Comparison of ENCODE assay signal across 8 cellular contexts in genomic region chr4:42397635-42398447, GRCh38. TPM values are rescaled to one million over a fixed set of nuclear protein-coding genes. Genes with fewer than 3 reads are reported as not detected.
DNase-seq lines count a peak whose midpoint lies in the region; ATAC-seq, FAIRE-seq and TF ChIP-seq lines count a peak whose summit lies in the region.

No MANE protein-coding gene starts in this region.

- H3K9ac ChIP-seq in GM12878 (ENCODE audit: control insufficient read depth, insufficient read depth, low read length), result peak overlapping the region; percentile 42

- POLR2A ChIA-PET in GM12878 (lab: Charles Lee), result no interaction called here

- in situ Hi-C loops in GM12878 (cut with MboI), result no loop called here

- H3K4me1 Mint-ChIP-seq in stimulated activated naive CD8-positive, alpha-beta T cell treated with anti-CD3 and anti-CD28 coated beads, Interleukin-15, amount 100 ng/mL, for 72 hours, result peaks cover 32% of the 10 kb centered on the region

- RAD21 ChIA-PET in GM12878 (lab: Charles Lee; ENCODE audit: unreplicated experiment), result no interaction called here

- H3K4me3 Mint-ChIP-seq in stimulated activated naive CD8-positive, alpha-beta T cell treated with anti-CD3 and anti-CD28 coated beads, Interleukin-15, amount 100 ng/mL, for 72 hours, result peak overlapping the region; percentile 80 to 82

- ATAC-seq in GM21528 (IDR thresholded peaks at IDR 0.05; ENCODE audit: low FRiP score, unreplicated experiment) (peak; percentile 60), GM12878 (peak; percentile 57)
- peak; percentile 73 for ATAC-seq in stimulated activated naive CD8-positive, alpha-beta T cell treated with anti-CD3 and anti-CD28 coated beads, Interleukin-15, amount 100 ng/mL, for 72 hours

- no peaks in the 10 kb centered on the region for H4K20me1 ChIP-seq in GM12878 (ENCODE audit: control insufficient read depth, insufficient read depth)

- CTCF ChIA-PET in GM12878 (lab: Yijun Ruan, JAX), result no interaction called here

- H3K27me3 Mint-ChIP-seq in stimulated activated naive CD8-positive, alpha-beta T cell treated with anti-CD3 and anti-CD28 coated beads, Interleukin-15, amount 100 ng/mL, for 72 hours, result peaks cover 68% of the 10 kb centered on the region

- BruUV-seq in GM12878 (replicated peaks; lab: Mats Ljungman, UMichigan), result no TSS peak

- H3K9me3 ChIP-seq in GM12878 (replicated peaks; ENCODE audit: control insufficient read depth, insufficient read depth, low read length), result no peaks in the 10 kb centered on the region

- H3K27me3 ChIP-seq in GM12878 (replicated peaks in 1 of 2; ENCODE audit: control insufficient read depth in 2 of 2, insufficient read depth in 2 of 2, low read length in 1 of 2), result peaks cover 2 to 10% of the 10 kb centered on the region in 2 experiments

- peak overlapping the region; percentile 83 for H3K4me3 ChIP-seq in GM12878

- H3K4me2 ChIP-seq in GM12878 (ENCODE audit: control insufficient read depth, insufficient read depth), result peak overlapping the region; percentile 85

- DNase-seq in ELF-1 (ENCODE audit: low read depth, low spot score), result peak; percentile 66
- peak; percentile 50 for DNase-seq in KG1 (lab: John Stamatoyannopoulos, UW)
- DNase-seq in GM12878 (ENCODE audit: low read depth, low spot score), result no peak
- DNase-seq in kidney tubule cell (ENCODE audit: low spot score), result peak; percentile 53
- DNase-seq in stimulated activated naive CD8-positive, alpha-beta T cell treated with anti-CD3 and anti-CD28 coated beads, Interleukin-15, amount 100 ng/mL, for 72 hours, result peak; percentile 21 to 39
- DNase-seq in NCI-H1930 (lab: John Stamatoyannopoulos, UW), result no peak
- no peak for DNase-seq in midbrain (lab: John Stamatoyannopoulos, UW)

- no peak overlapping the region for H3K27ac ChIP-seq in GM12878 (ENCODE audit: control insufficient read depth, insufficient read depth)

- no peak for TF ChIP-seq CTCF in GM12878 (IDR thresholded peaks at IDR 0.05 in 2 of 3, conservative IDR thresholded peaks at IDR 0.05 in 1 of 3; ENCODE audit: control insufficient read depth in 2 of 3, extremely low read depth in 1 of 3, insufficient read depth in 1 of 3, low read depth in 3 of 3, low read length in 3 of 3)

- no peak overlapping the region for H3K27ac Mint-ChIP-seq in stimulated activated naive CD8-positive, alpha-beta T cell treated with anti-CD3 and anti-CD28 coated beads, Interleukin-15, amount 100 ng/mL, for 72 hours

- no peaks in the 10 kb centered on the region for H3K9me3 Mint-ChIP-seq in stimulated activated naive CD8-positive, alpha-beta T cell treated with anti-CD3 and anti-CD28 coated beads, Interleukin-15, amount 100 ng/mL, for 72 hours

- under 1% methylated on average over 73 of the region's 82 CpGs for WGBS in GM12878 (ENCODE audit: insufficient coverage, insufficient replicate concordance, low lambda C conversion rate, missing lambda C conversion rate)

- intact Hi-C loops in GM12878 (cut with micrococcal nuclease; ENCODE audit: unreplicated experiment), result loop anchor here (2.0 to 10.0 kb wide), 2 partner anchors 115 to 467 kb away; no protein-coding TSS in a partner anchor

- FAIRE-seq in GM12878 (lab: Jason Lieb, UNC), result no peak

- H3K79me2 ChIP-seq in GM12878 (ENCODE audit: control insufficient read depth, insufficient read depth, low read length), result no peaks in the 10 kb centered on the region

- peak; percentile 46; the same call in 1 of the 2 replicates for TF ChIP-seq POLR2A in GM12878 (IDR thresholded peaks at IDR 0.05; ENCODE audit: low read depth, low read length)

- H3K4me1 ChIP-seq in GM12878 (ENCODE audit: control insufficient read depth, insufficient read depth, low read length), result peaks cover 12% of the 10 kb centered on the region

- SMC1A ChIA-PET in GM12878 (lab: Charles Lee; ENCODE audit: uncharacterized antibody, unreplicated experiment), result no interaction called here

- no peak for TF ChIP-seq EP300 in GM12878 (IDR thresholded peaks at IDR 0.05; ENCODE audit: borderline replicate concordance in 1 of 2, control insufficient read depth in 1 of 2, low read depth in 2 of 2, low read length in 2 of 2)

- H3K36me3 ChIP-seq in GM12878 (ENCODE audit: control insufficient read depth in 2 of 2, insufficient read depth in 2 of 2, low read length in 1 of 2), result no peaks in the 10 kb centered on the region

- TF ChIP-seq RAD21 in GM12878 (IDR thresholded peaks at IDR 0.05; ENCODE audit: insufficient read depth, low read depth, low read length), result no peak

- H2AFZ ChIP-seq in GM12878 (ENCODE audit: control insufficient read depth, low read depth, low read length), result peak overlapping the region; percentile 54

TF ChIP-seq in GM12878, 131 proteins besides CTCF, POLR2A, EP300 and RAD21:
- TF ChIP-seq HDAC6 (IDR thresholded peaks at IDR 0.05; ENCODE audit: unreplicated experiment) (peak; percentile 96), STAT1 (conservative IDR thresholded peaks at IDR 0.05) (no peak)

RNA-seq across cellular contexts. Expression of gene SHISA3, which starts 0.6 kb away (rescaled TPM):
- total RNA-seq in GM12878 (2013; cell fraction: nucleolus; rRNA removed), result 0.19 TPM in 1 of 2 replicates, not detected in the other
- total RNA-seq in GM12878 (2014; rRNA removed) (4.4 and 4.9 TPM in 2 replicates), GM12878 (2014; rRNA removed; fragmentation: Illumina TruSeq; extraction: Trizol) (3.9 TPM in 2 replicates), GM12878 (2021) (6.3 and 6.6 TPM in 2 replicates)
- polyA plus RNA-seq in GM12878 (2011; ENCODE audit: low read depth), result 1.4 TPM
- polyA plus RNA-seq in GM12878 (2011; rRNA removed) (0.03 TPM in 1 of 2 replicates, not detected in the other), GM12878 (2014; fragmentation: Illumina TruSeq; extraction: Trizol) (3.7 and 4.1 TPM in 2 replicates), GM12878 (2014; fragmentation: Nextera tagmentation; extraction: Ambion mirVana) (1 to 10 TPM; 1.9 to 4.6 TPM), GM12878 (2014; rRNA removed) (5.5 and 7.2 TPM in 2 replicates), GM12878 (2016; fragmentation: Nextera tagmentation; extraction: Ambion mirVana) (1 to 10 TPM; 3.9 to 4.9 TPM)
- polyA plus RNA-seq in GM12878 (2011; cell fraction: cytosol; rRNA removed), result 0.04 TPM in 1 of 2 replicates, not detected in the other
- not detected in 2 replicates for polyA plus RNA-seq in GM12878 (2011; cell fraction: nucleus; rRNA removed)
- polyA plus RNA-seq in GM12878 (2012), result 3.8 and 3.9 TPM in 2 replicates
- not detected in 2 replicates for polyA minus RNA-seq in GM12878 (2011; rRNA and poly(A)+ RNA removed)
- polyA minus RNA-seq in GM12878 (2011; cell fraction: cytosol; rRNA and poly(A)+ RNA removed), result not detected in 2 replicates
- not detected in 2 replicates for polyA minus RNA-seq in GM12878 (2011; cell fraction: nucleus; rRNA and poly(A)+ RNA removed)

Comparison
In these comparisons a context has a peak if more than half of its experiments do, and no peak if none do; other contexts are left out.
1. DNase-seq: peak in ELF-1 (single experiment), KG1 (single experiment), kidney tubule cell (single experiment) and stimulated activated naive CD8-positive, alpha-beta T cell treated with anti-CD3 and anti-CD28 coated beads, Interleukin-15, amount 100 ng/mL, for 72 hours (2 of 2); none in GM12878 (single experiment), NCI-H1930 (0 of 2) and midbrain (single experiment).
2. Peak in every context shown above with its lines, with median percentiles within 50 percentile points of each other: ATAC-seq.